ENCODE assay signal across 25 cellular contexts in the genomic region with DNA sequence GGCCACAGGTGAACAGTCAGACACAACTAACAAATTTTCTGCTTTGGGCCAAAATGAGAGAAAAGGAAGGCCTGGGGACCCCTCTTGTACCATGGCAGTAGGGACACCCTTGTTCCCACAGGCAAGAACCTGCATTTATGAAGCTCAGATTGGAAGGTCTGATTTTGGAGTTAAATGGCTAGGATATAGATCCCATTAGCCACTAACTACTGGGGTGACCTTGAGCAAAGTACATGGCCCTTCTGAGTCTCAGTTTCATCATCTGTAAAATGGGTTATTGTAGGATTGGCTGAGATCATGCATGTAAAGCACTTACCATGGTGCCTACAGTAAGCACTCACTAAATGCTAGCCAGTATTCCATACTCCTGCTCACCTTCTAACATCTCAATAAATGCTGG.
DNase-seq lines count a peak whose midpoint lies in the region; ATAC-seq, FAIRE-seq and TF ChIP-seq lines count a peak whose summit lies in the region.
"Had no signal": no experiment of that assay in that cellular context is flagged by ENCODE, and none has a peak within 500 bp of the region (broad histone marks: within the 10 kb centered on the region; RNA-seq: fewer than 3 reads in every experiment).

No MANE protein-coding gene starts in this region.

- no peak overlapping the region for H2BK120ac ChIP-seq in trophoblast cell (ENCODE audit: insufficient read depth, low read length, poor library complexity)

- no peak overlapping the region for H2AFZ ChIP-seq in K562 (ENCODE audit: low read depth, low read length)
- no peak overlapping the region for H2AFZ ChIP-seq in trophoblast cell (ENCODE audit: insufficient read depth, low read length, poor library complexity)

- no peak overlapping the region for H3K4ac ChIP-seq in trophoblast cell (ENCODE audit: low read depth, low read length)

- BruUV-seq in K562 (replicated peaks; lab: Mats Ljungman, UMichigan): no TSS peak

- H4K91ac ChIP-seq in trophoblast cell (ENCODE audit: low read depth, low read length): no peak overlapping the region

- no peak overlapping the region for H2AK5ac ChIP-seq in trophoblast cell (ENCODE audit: low read length)

- H3K9ac ChIP-seq in K562 (ENCODE audit: insufficient read depth in 1 of 2, low read depth in 2 of 2, low read length in 2 of 2) (no peak overlapping the region), trophoblast cell (ENCODE audit: low read length) (no peak overlapping the region)
- H3K9ac ChIP-seq: BLaER1 had no signal

- H2BK5ac ChIP-seq in trophoblast cell (ENCODE audit: low read depth, low read length, poor library complexity): no peak overlapping the region

- ATAC-seq in K562 (no peak), GM18870 (IDR thresholded peaks at IDR 0.05; ENCODE audit: unreplicated experiment) (no peak)
- ATAC-seq: GM12878 had no signal

- H3K4me2 ChIP-seq in K562 (ENCODE audit: insufficient read depth, low read length) (no peak overlapping the region), trophoblast cell (ENCODE audit: low read length) (no peak overlapping the region)
- H3K4me2 ChIP-seq: BLaER1 had no signal

- TF ChIP-seq POLR2A in K562 (conservative IDR thresholded peaks at IDR 0.05) (no peak), lower leg skin (IDR thresholded peaks at IDR 0.05) (no peak)

- no peak overlapping the region for H3K14ac ChIP-seq in trophoblast cell (ENCODE audit: low read length)

- in situ Hi-C loops in K562 (cut with MboI): no loop called here

- no peak overlapping the region for H3K18ac ChIP-seq in trophoblast cell (ENCODE audit: low read length)

- H3K4me3 ChIP-seq in HEK293 (ENCODE audit: low read depth, low read length) (no peak overlapping the region), K562 (no peak overlapping the region), trophoblast cell (ENCODE audit: low read depth, low read length) (no peak overlapping the region), lower leg skin (ENCODE audit: low read depth, poor library complexity, severe bottlenecking) (no peak overlapping the region)
- H3K4me3 ChIP-seq: BLaER1, GM12878 had no signal

- FAIRE-seq in K562 (lab: Jason Lieb, UNC): peak; percentile 6
- FAIRE-seq: GM12878, GM12892, GM18507, GM19239 had no signal

- DNase-seq in K562 (ENCODE audit: extremely low read depth in 1 of 4, low spot score in 3 of 4): no peak
- DNase-seq in trophoblast cell: no peak
- DNase-seq in lower leg skin (ENCODE audit: low spot score in 2 of 2): no peak
- DNase-seq: 8988T; ACHN; BE2C; C1 segment of cervical spinal cord; CD4-positive, alpha-beta memory T cell; CD4-positive, CD25-positive, alpha-beta regulatory T cell; CD8-positive, alpha-beta memory T cell; COR-L47; DMS 273 treated with DMSO at 0.1 percent for 48 hours; DMS153; DMS53; DMS79; DND-41; EL; GDM1 had no signal

- no peak for TF ChIP-seq RAD21 in K562 (CRISPR knock-in tag; conservative IDR thresholded peaks at IDR 0.05 in 1 of 2, IDR thresholded peaks at IDR 0.05 in 1 of 2)

- H4K8ac ChIP-seq in trophoblast cell (ENCODE audit: low read depth, low read length): no peak overlapping the region

- no peak overlapping the region for H4K12ac ChIP-seq in trophoblast cell (ENCODE audit: low read depth, low read length)

- H3K36me3 ChIP-seq in HEK293 (ENCODE audit: control insufficient read depth in 2 of 2, insufficient read depth in 1 of 2, low read length in 2 of 2) (no peaks in the 10 kb centered on the region), K562 (ENCODE audit: control insufficient read depth, insufficient read depth, low read length) (no peaks in the 10 kb centered on the region), trophoblast cell (ENCODE audit: control insufficient read depth in 1 of 2, insufficient read depth in 2 of 2, low read length in 2 of 2) (no peaks in the 10 kb centered on the region)
- H3K36me3 ChIP-seq: BE2C, BLaER1 had no signal

- peaks cover 15 to 35% of the 10 kb centered on the region in 2 experiments; a peak in 4 of 5 replicates for H3K27me3 ChIP-seq in K562 (ENCODE audit: control insufficient read depth in 2 of 2, insufficient read depth in 2 of 2, low read length in 2 of 2)
- H3K27me3 ChIP-seq in trophoblast cell (ENCODE audit: insufficient read depth, low read length): no peaks in the 10 kb centered on the region
- H3K27me3 ChIP-seq: BE2C, BLaER1 had no signal

- H3K9me3 ChIP-seq in HEK293 (ENCODE audit: control insufficient read depth, insufficient read depth, low read depth, low read length) (no peaks in the 10 kb centered on the region), K562 (replicated peaks; ENCODE audit: control insufficient read depth, insufficient read depth, low read depth, low read length) (no peaks in the 10 kb centered on the region), trophoblast cell (ENCODE audit: insufficient read depth, low read depth, low read length) (no peaks in the 10 kb centered on the region)
- H3K9me3 ChIP-seq: BE2C, BLaER1 had no signal

- peak overlapping the region; percentile 73 for H3K23ac ChIP-seq in trophoblast cell (ENCODE audit: low read length)

- POLR2A ChIA-PET in HEK293 (lab: Yijun Ruan, JAX) (no interaction called here), K562 (lab: Yijun Ruan, JAX) (no interaction called here)

- H3K4me1 ChIP-seq in HEK293 (ENCODE audit: control insufficient read depth, insufficient read depth, low read length) (no peaks in the 10 kb centered on the region), K562 (replicated peaks in 1 of 2; ENCODE audit: control insufficient read depth in 2 of 2, insufficient read depth in 2 of 2, low read length in 2 of 2) (no peaks in the 10 kb centered on the region), trophoblast cell (ENCODE audit: control insufficient read depth in 1 of 2, insufficient read depth in 2 of 2, low read length in 2 of 2) (no peaks in the 10 kb centered on the region)
- H3K4me1 ChIP-seq: BE2C, BLaER1 had no signal

- H3K27ac ChIP-seq in HEK293 (ENCODE audit: extremely low read depth, low read depth, low read length) (no peak overlapping the region), K562 (ENCODE audit: extremely low read depth, low read depth, low read length) (no peak overlapping the region), trophoblast cell (ENCODE audit: low read depth, low read length) (no peak overlapping the region)
- H3K27ac ChIP-seq: BLaER1 had no signal

- H3K79me2 ChIP-seq in K562 (ENCODE audit: control insufficient read depth, insufficient read depth, low read length): no peaks in the 10 kb centered on the region
- H3K79me2 ChIP-seq in trophoblast cell (ENCODE audit: control insufficient read depth, insufficient read depth, low read length, poor library complexity): no peaks in the 10 kb centered on the region

- H4K20me1 ChIP-seq in K562 (replicated peaks; ENCODE audit: control insufficient read depth, insufficient read depth, low read length): no peaks in the 10 kb centered on the region
- H4K20me1 ChIP-seq: BLaER1 had no signal

- intact Hi-C loops in K562 (cut with micrococcal nuclease) (no loop called here), lower leg skin (cut with DNase I; ENCODE audit: low total_unique reads) (no loop called here)

- CTCF ChIA-PET in HEK293 (lab: Yijun Ruan, JAX): no interaction called here
- CTCF ChIA-PET in K562 (lab: Yijun Ruan, JAX; ENCODE audit: low intra/inter-chr PET ratio): no interaction called here

- H3K79me1 ChIP-seq in trophoblast cell (ENCODE audit: low read length): no peaks in the 10 kb centered on the region

- no peak for TF ChIP-seq EP300 in K562 (IDR thresholded peaks at IDR 0.05; ENCODE audit: low read length)

- no peak overlapping the region for H2BK12ac ChIP-seq in trophoblast cell (ENCODE audit: low read length)

- TF ChIP-seq CTCF in HEK293 (tag by site-specific recombination; IDR thresholded peaks at IDR 0.05): no peak
- no peak for TF ChIP-seq CTCF in K562 (IDR thresholded peaks at IDR 0.05 in 2 of 3, conservative IDR thresholded peaks at IDR 0.05 in 1 of 3; ENCODE audit: insufficient read depth in 2 of 3, low read depth in 1 of 3, low read length in 3 of 3)
- TF ChIP-seq CTCF in lower leg skin (IDR thresholded peaks at IDR 0.05): no peak

- no peaks in the 10 kb centered on the region for H3K9me1 ChIP-seq in K562 (ENCODE audit: control insufficient read depth, insufficient read depth, low read length)

TF ChIP-seq in HEK293, 187 proteins besides CTCF, POLR2A, EP300 and RAD21:
- peak; percentile 48; the same call in 1 of the 2 replicates for TF ChIP-seq ZNF664 (tag by site-specific recombination; IDR thresholded peaks at IDR 0.05)
- TF ChIP-seq ZNF248 (tag by site-specific recombination; IDR thresholded peaks at IDR 0.05): no peak

TF ChIP-seq in K562, 482 proteins besides CTCF, POLR2A, EP300 and RAD21:
- TF ChIP-seq ZNF274 (IDR thresholded peaks at IDR 0.05; ENCODE audit: borderline replicate concordance, low read depth, low read length) (no peak), BHLHE40 (IDR thresholded peaks at IDR 0.05; ENCODE audit: low read length) (no peak), RBM25 (IDR thresholded peaks at IDR 0.05; ENCODE audit: low read depth, low read length, severe bottlenecking) (peak; percentile 93), MAX (CRISPR knock-in tag; IDR thresholded peaks at IDR 0.05) (no peak), HMG20B (CRISPR knock-in tag; IDR thresholded peaks at IDR 0.05) (no peak), ESRRA (IDR thresholded peaks at IDR 0.05; ENCODE audit: borderline replicate concordance, low read depth) (peak; percentile 33; the same call in 1 of the 2 replicates)
